In genomic region chr1:234841710-234842231, GRCh38 we compare ENCODE assay signal across 9 cellular contexts.
A peak's percentile ranks its signal among the peaks of the same experiment; 100 is the strongest.
DNase-seq lines count a peak whose midpoint lies in the region; ATAC-seq, FAIRE-seq and TF ChIP-seq lines count a peak whose summit lies in the region.
"Had no signal": no experiment of that assay in that cellular context is flagged by ENCODE, and none has a peak within 500 bp of the region (broad histone marks: within the 10 kb centered on the region; RNA-seq: fewer than 3 reads in every experiment).

No MANE protein-coding gene starts in this region.

- peak overlapping the region; percentile 3 to 69 (median 16) for H3K27ac Mint-ChIP-seq in nephron
- peak overlapping the region in 1 of 10 donors; percentile 24 for H3K27ac Mint-ChIP-seq in naive thymus-derived CD8-positive, alpha-beta T cell

- CTCF ChIA-PET in GM12878 (lab: Yijun Ruan, JAX): interaction anchor here (0.7 to 3.0 kb wide), 8 partner anchors 20 to 337 kb away, joined by 3 to 21 read pairs (median 3); no protein-coding TSS in a partner anchor

- no peaks in the 10 kb centered on the region for H3K36me3 Mint-ChIP-seq in nephron (ENCODE audit: low read depth)
- no peaks in the 10 kb centered on the region for H3K36me3 Mint-ChIP-seq in naive thymus-derived CD8-positive, alpha-beta T cell

- FAIRE-seq in GM12891 (lab: Jason Lieb, UNC) (peak; percentile 38), GM12878 (lab: Jason Lieb, UNC) (no peak)

- H3K4me3 ChIP-seq in NB4 (ENCODE audit: low read depth, low read length) (no peak overlapping the region), GM12878 (0 out of 2 replicates have a peak overlapping the region, but pooled peaks have one; percentile 5)

- no peaks in the 10 kb centered on the region for H3K27me3 ChIP-seq in GM12878 (replicated peaks in 1 of 2; ENCODE audit: control insufficient read depth in 2 of 2, insufficient read depth in 2 of 2, low read length in 1 of 2)

- TF ChIP-seq POLR2A in GM12891 (IDR thresholded peaks at IDR 0.05; ENCODE audit: low read depth, low read length): peak; percentile 42; the same call in 1 of the 2 replicates
- TF ChIP-seq POLR2A in NB4 (IDR thresholded peaks at IDR 0.05; ENCODE audit: extremely low read depth, insufficient read length): peak; percentile 22
- TF ChIP-seq POLR2A in GM12878 (IDR thresholded peaks at IDR 0.05; ENCODE audit: low read depth, low read length): peak; percentile 44; the same call in 1 of the 2 replicates

- peaks cover 50% of the 10 kb centered on the region for H3K4me1 ChIP-seq in GM12878 (ENCODE audit: control insufficient read depth, insufficient read depth, low read length)

- peak overlapping the region; percentile 97 for H3K27ac ChIP-seq in GM12878 (ENCODE audit: control insufficient read depth, insufficient read depth)

- no peak overlapping the region for H3K4me3 Mint-ChIP-seq in nephron
- peak overlapping the region in 1 of 10 donors; percentile 20 for H3K4me3 Mint-ChIP-seq in naive thymus-derived CD8-positive, alpha-beta T cell

- H3K79me2 ChIP-seq in GM12878 (ENCODE audit: control insufficient read depth, insufficient read depth, low read length): no peaks in the 10 kb centered on the region

- peak; percentile 85 to 90 for TF ChIP-seq EP300 in GM12878 (IDR thresholded peaks at IDR 0.05; ENCODE audit: borderline replicate concordance in 1 of 2, control insufficient read depth in 1 of 2, low read depth in 2 of 2, low read length in 2 of 2)

- in situ Hi-C loops in GM12878 (cut with MboI): loop anchor here (5.0 to 25.0 kb wide), 5 partner anchors 104 to 339 kb away; partner anchors contain the start of gene IRF2BP2

- 35% methylated on average over 7 of the region's 7 CpGs for WGBS in GM12878 (ENCODE audit: insufficient coverage, insufficient replicate concordance, low lambda C conversion rate, missing lambda C conversion rate)

- BruUV-seq in GM12878 (replicated peaks; lab: Mats Ljungman, UMichigan): no TSS peak

- DNase-seq in GM12891 (ENCODE audit: insufficient read length, low spot score): no peak
- DNase-seq in NB4 (ENCODE audit: low read depth): peak; percentile 97
- no peak for DNase-seq in GM12878 (ENCODE audit: low read depth, low spot score)
- DNase-seq in NCI-H774 (lab: John Stamatoyannopoulos, UW): no peak
- DNase-seq in naive thymus-derived CD8-positive, alpha-beta T cell: no peak
- DNase-seq in H4 (ENCODE audit: low spot score): no peak
- DNase-seq: NCI-H187 had no signal

- peak; percentile 65 for ATAC-seq in GM12878
- ATAC-seq in GM21529 (IDR thresholded peaks at IDR 0.05; ENCODE audit: unreplicated experiment): no peak
- ATAC-seq in naive thymus-derived CD8-positive, alpha-beta T cell: no peak

- H4K20me1 ChIP-seq in GM12878 (ENCODE audit: control insufficient read depth, insufficient read depth): no peaks in the 10 kb centered on the region

- no peaks in the 10 kb centered on the region for H3K27me3 Mint-ChIP-seq in nephron (ENCODE audit: low read depth)
- H3K27me3 Mint-ChIP-seq in naive thymus-derived CD8-positive, alpha-beta T cell: no peaks in the 10 kb centered on the region

- SMC1A ChIA-PET in GM12878 (lab: Charles Lee; ENCODE audit: uncharacterized antibody, unreplicated experiment): interaction anchor here (0.6 to 14.0 kb wide), 37 partner anchors 9 to 342 kb away, joined by 3 to 143 read pairs (median 5); partner anchors contain the start of gene IRF2BP2

- no peaks in the 10 kb centered on the region for H3K9me3 ChIP-seq in GM12878 (replicated peaks; ENCODE audit: control insufficient read depth, insufficient read depth, low read length)

- peak; percentile 39; the same call in 1 of the 2 replicates for TF ChIP-seq RAD21 in GM12878 (IDR thresholded peaks at IDR 0.05; ENCODE audit: insufficient read depth, low read depth, low read length)

- intact Hi-C loops in GM12878 (cut with micrococcal nuclease; ENCODE audit: unreplicated experiment): loop anchor here (1.0 to 2.0 kb wide), 11 partner anchors 35 to 241 kb away; no protein-coding TSS in a partner anchor

- TF ChIP-seq CTCF in NB4 (IDR thresholded peaks at IDR 0.05; ENCODE audit: low read depth, low read length) (no peak), GM12878 (IDR thresholded peaks at IDR 0.05 in 2 of 3, conservative IDR thresholded peaks at IDR 0.05 in 1 of 3; ENCODE audit: control insufficient read depth in 2 of 3, extremely low read depth in 1 of 3, insufficient read depth in 1 of 3, low read depth in 3 of 3, low read length in 3 of 3) (no peak), nephron (IDR thresholded peaks at IDR 0.05; ENCODE audit: unreplicated experiment in 3 of 3) (no peak)

- peaks cover 41% of the 10 kb centered on the region for H3K4me1 Mint-ChIP-seq in nephron
- H3K4me1 Mint-ChIP-seq in naive thymus-derived CD8-positive, alpha-beta T cell: peaks cover 32 to 69% (median 63%) of the 10 kb centered on the region in 4 donors

- H3K4me2 ChIP-seq in GM12878 (ENCODE audit: control insufficient read depth, insufficient read depth): peak overlapping the region; percentile 92

- H3K9me3 Mint-ChIP-seq in nephron: peaks cover 9% of the 10 kb centered on the region
- H3K9me3 Mint-ChIP-seq in naive thymus-derived CD8-positive, alpha-beta T cell: no peaks in the 10 kb centered on the region

- H2AFZ ChIP-seq in GM12878 (ENCODE audit: control insufficient read depth, low read depth, low read length): 0 out of 2 replicates have a peak overlapping the region, but pooled peaks have one; percentile 1

- POLR2A ChIA-PET in GM12878 (lab: Charles Lee): interaction anchor here (0.6 to 3.2 kb wide), 15 partner anchors 11 to 361 kb away, joined by 3 to 27 read pairs (median 5); no protein-coding TSS in a partner anchor
- POLR2A ChIA-PET in naive thymus-derived CD8-positive, alpha-beta T cell (lab: Charles Lee): interaction anchor here (1.4 kb wide), 1 partner anchor 14 kb away, joined by 3 read pairs; no protein-coding TSS in a partner anchor

- RAD21 ChIA-PET in GM12878 (lab: Charles Lee; ENCODE audit: unreplicated experiment): interaction anchor here (0.6 to 10.5 kb wide), 29 partner anchors 9 to 347 kb away, joined by 3 to 155 read pairs (median 8); partner anchors contain the start of gene IRF2BP2

- H3K9ac ChIP-seq in GM12878 (ENCODE audit: control insufficient read depth, insufficient read depth, low read length): peak overlapping the region; percentile 77

- H3K36me3 ChIP-seq in GM12878 (ENCODE audit: control insufficient read depth in 2 of 2, insufficient read depth in 2 of 2, low read length in 1 of 2): no peaks in the 10 kb centered on the region

TF ChIP-seq in GM12891, 5 proteins besides CTCF, POLR2A, EP300 and RAD21:
- TF ChIP-seq TAF1 (IDR thresholded peaks at IDR 0.05; ENCODE audit: low read depth, low read length) (no peak), SPI1 (IDR thresholded peaks at IDR 0.05; ENCODE audit: low read depth, low read length) (peak; percentile 97), PAX5 (IDR thresholded peaks at IDR 0.05; ENCODE audit: insufficient read depth, low read length, severe bottlenecking) (no peak), POLR2AphosphoS5 (IDR thresholded peaks at IDR 0.05; ENCODE audit: low read depth, low read length) (peak; percentile 66; the same call in 1 of the 2 replicates), POU2F2 (IDR thresholded peaks at IDR 0.05; ENCODE audit: low read depth, low read length) (no peak)

TF ChIP-seq in GM12878, 131 proteins besides CTCF, POLR2A, EP300 and RAD21 (continues in another document):
- 0 out of 2 replicates have a peak, but pooled peaks have one; percentile 23 for TF ChIP-seq GABPA (IDR thresholded peaks at IDR 0.05; ENCODE audit: low read depth)
- TF ChIP-seq HDAC6 (IDR thresholded peaks at IDR 0.05; ENCODE audit: unreplicated experiment): no peak
- 0 out of 2 replicates have a peak, but pooled peaks have one; percentile 18 for TF ChIP-seq STAT1 (conservative IDR thresholded peaks at IDR 0.05)
- TF ChIP-seq SREBF1 (IDR thresholded peaks at IDR 0.05; ENCODE audit: low read length): no peak
- TF ChIP-seq ASH2L (IDR thresholded peaks at IDR 0.05; ENCODE audit: borderline replicate concordance, low read depth): no peak
- TF ChIP-seq TARDBP (IDR thresholded peaks at IDR 0.05; ENCODE audit: borderline replicate concordance): no peak
- no peak for TF ChIP-seq CHD4 (IDR thresholded peaks at IDR 0.05)
- TF ChIP-seq ZZZ3 (IDR thresholded peaks at IDR 0.05; ENCODE audit: control insufficient read depth, insufficient read length, low read depth): no peak
- peak; percentile 50; the same call in 1 of the 2 replicates for TF ChIP-seq BMI1 (IDR thresholded peaks at IDR 0.05; ENCODE audit: borderline replicate concordance)
- TF ChIP-seq PBX3 (IDR thresholded peaks at IDR 0.05; ENCODE audit: insufficient replicate concordance, low read depth, low read length): no peak
- TF ChIP-seq CHD2 (IDR thresholded peaks at IDR 0.05; ENCODE audit: borderline replicate concordance, low read depth, low read length): peak; percentile 60; the same call in 1 of the 2 replicates
- TF ChIP-seq MLLT1 (IDR thresholded peaks at IDR 0.05): peak; percentile 54; the same call in 1 of the 2 replicates
- TF ChIP-seq DPF2 (IDR thresholded peaks at IDR 0.05): peak; percentile 78; the same call in 1 of the 2 replicates
